In genomic region chr16:3562914-3563480, GRCh38 we compare ENCODE assay signal across 24 cellular contexts. TPM values are rescaled to one million over a fixed set of nuclear protein-coding genes. Genes with fewer than 3 reads are reported as not detected.
DNase-seq lines count a peak whose midpoint lies in the region; ATAC-seq, FAIRE-seq and TF ChIP-seq lines count a peak whose summit lies in the region.
"Had no signal": no experiment of that assay in that cellular context is flagged by ENCODE, and none has a peak within 500 bp of the region (broad histone marks: within the 10 kb centered on the region; RNA-seq: fewer than 3 reads in every experiment).

No MANE protein-coding gene starts in this region.

- H3K36me3 Mint-ChIP-seq in stimulated activated effector memory CD8-positive, alpha-beta T cell treated with anti-CD3 and anti-CD28 coated beads, Interleukin-12 subunit alpha, Interleukin-12 subunit beta, amount 100 ng/mL, for 72 hours: peaks cover 90% of the 10 kb centered on the region
- no peaks in the 10 kb centered on the region for H3K36me3 Mint-ChIP-seq in Calu3 (ENCODE audit: insufficient read depth, unreplicated experiment)
- H3K36me3 Mint-ChIP-seq: CD14-positive monocyte had no signal

- no peak overlapping the region for H3K4me2 ChIP-seq in A549
- H3K4me2 ChIP-seq: BLaER1 treated with 17β-estradiol and CSF1 and Interleukin-3, amounts not matched to agents 10 nM and 100 nM; GM23338 had no signal

- intact Hi-C loops in lower lobe of right lung (cut with DNase I): no loop called here
- intact Hi-C loops in Calu3 (cut with micrococcal nuclease; ENCODE audit: unreplicated experiment): no loop called here

- ATAC-seq in A549 (peak; percentile 19 to 30; a peak in 3 of 6 replicates), esophagus mucosa (peak; percentile 18), lower lobe of right lung (peak; percentile 12 to 16)
- ATAC-seq in stimulated activated effector memory CD8-positive, alpha-beta T cell treated with anti-CD3 and anti-CD28 coated beads, Interleukin-12 subunit alpha, Interleukin-12 subunit beta, amount 100 ng/mL, for 72 hours: peak; percentile 24
- ATAC-seq: GM23338 had no signal

- TF ChIP-seq POLR2A in A549 (IDR thresholded peaks at IDR 0.05; ENCODE audit: low read length): no peak
- no peak for TF ChIP-seq POLR2A in erythroblast (IDR thresholded peaks at IDR 0.05; ENCODE audit: low read length)

- H3K4me3 ChIP-seq in A549: no peak overlapping the region
- no peak overlapping the region for H3K4me3 ChIP-seq in lower lobe of right lung
- H3K4me3 ChIP-seq: BLaER1 treated with 17β-estradiol and CSF1 and Interleukin-3, amounts not matched to agents 10 nM and 100 nM; GM23338 had no signal

- H3K27me3 ChIP-seq in lower lobe of right lung (ENCODE audit: low read depth): no peaks in the 10 kb centered on the region
- H3K27me3 ChIP-seq: BLaER1 treated with 17β-estradiol and CSF1 and Interleukin-3, amounts not matched to agents 10 nM and 100 nM had no signal

- TF ChIP-seq CTCF in A549 (IDR thresholded peaks at IDR 0.05) (no peak), lower lobe of right lung (IDR thresholded peaks at IDR 0.05) (no peak), Calu3 (IDR thresholded peaks at IDR 0.05; ENCODE audit: unreplicated experiment) (no peak)

- H3K4me1 Mint-ChIP-seq in stimulated activated effector memory CD8-positive, alpha-beta T cell treated with anti-CD3 and anti-CD28 coated beads, Interleukin-12 subunit alpha, Interleukin-12 subunit beta, amount 100 ng/mL, for 72 hours: no peaks in the 10 kb centered on the region
- no peaks in the 10 kb centered on the region for H3K4me1 Mint-ChIP-seq in Calu3 (ENCODE audit: low read depth, unreplicated experiment)
- H3K4me1 Mint-ChIP-seq: B cell; CD14-positive monocyte; CD8-positive, alpha-beta memory T cell had no signal

- H3K4me3 Mint-ChIP-seq in stimulated activated effector memory CD8-positive, alpha-beta T cell treated with anti-CD3 and anti-CD28 coated beads, Interleukin-12 subunit alpha, Interleukin-12 subunit beta, amount 100 ng/mL, for 72 hours: no peak overlapping the region
- H3K4me3 Mint-ChIP-seq in Calu3 (ENCODE audit: low read depth, unreplicated experiment): no peak overlapping the region
- H3K4me3 Mint-ChIP-seq: B cell; CD14-positive monocyte; CD4-positive, alpha-beta T cell; CD8-positive, alpha-beta memory T cell; GM23338; H9; HFFc6 had no signal

- no peak overlapping the region for H3K27ac Mint-ChIP-seq in stimulated activated effector memory CD8-positive, alpha-beta T cell treated with anti-CD3 and anti-CD28 coated beads, Interleukin-12 subunit alpha, Interleukin-12 subunit beta, amount 100 ng/mL, for 72 hours
- H3K27ac Mint-ChIP-seq in Calu3 (ENCODE audit: unreplicated experiment): no peak overlapping the region
- H3K27ac Mint-ChIP-seq: B cell; CD14-positive monocyte; CD4-positive, alpha-beta T cell; GM23338; H9; HFFc6 had no signal

- DNase-seq in A549 (ENCODE audit: low read depth in 1 of 2, low spot score in 1 of 2) (no peak), lower lobe of right lung (no peak), Calu3 (no peak), NCI-H1048 (lab: John Stamatoyannopoulos, UW) (no peak), substantia nigra (lab: John Stamatoyannopoulos, UW) (no peak), erythroblast (lab: John Stamatoyannopoulos, UW) (no peak)
- DNase-seq in stimulated activated effector memory CD8-positive, alpha-beta T cell treated with anti-CD3 and anti-CD28 coated beads, Interleukin-12 subunit alpha, Interleukin-12 subunit beta, amount 100 ng/mL, for 72 hours (ENCODE audit: low spot score in 2 of 2): no peak
- DNase-seq: CD4-positive, alpha-beta T cell; DMS53; DMS79 treated with DMSO at 0.1 percent for 48 hours; GF-D8; H9; HFFc6 had no signal

- BruUV-seq in Calu3 (replicated peaks; lab: Mats Ljungman, UMichigan): no TSS peak

- H3K4me1 ChIP-seq in A549 (no peaks in the 10 kb centered on the region), lower lobe of right lung (no peaks in the 10 kb centered on the region)

- H3K27ac ChIP-seq in A549 (no peak overlapping the region), lower lobe of right lung (no peak overlapping the region), substantia nigra (ENCODE audit: low read depth, low read length, poor library complexity, severe bottlenecking) (no peak overlapping the region)
- H3K27ac ChIP-seq: BLaER1 treated with 17β-estradiol and CSF1 and Interleukin-3, amounts not matched to agents 10 nM and 100 nM had no signal

- H3K36me3 ChIP-seq in lower lobe of right lung: peaks cover 30% of the 10 kb centered on the region

- 76% methylated on average over 17 of the region's 29 CpGs for WGBS in A549 (ENCODE audit: missing lambda C conversion rate)

- POLR2A ChIA-PET in A549 (lab: Yijun Ruan, JAX): no interaction called here

- CTCF ChIA-PET in A549 (lab: Yijun Ruan, JAX): interaction anchor here (0.6 to 1.1 kb wide), 2 partner anchors 15 to 32 kb away, joined by 3 to 5 read pairs; no protein-coding TSS in a partner anchor
- CTCF ChIA-PET in Calu3 (lab: Charles Lee): no interaction called here

- H3K9me3 ChIP-seq in A549 (no peaks in the 10 kb centered on the region), lower lobe of right lung (no peaks in the 10 kb centered on the region)
- H3K9me3 ChIP-seq: BLaER1 treated with 17β-estradiol and CSF1 and Interleukin-3, amounts not matched to agents 10 nM and 100 nM had no signal

- FAIRE-seq in A549 (lab: Jason Lieb, UNC): no peak
- FAIRE-seq: GM12891, GM18507 had no signal

- no peak for TF ChIP-seq EP300 in A549 (IDR thresholded peaks at IDR 0.05)

- TF ChIP-seq RAD21 in A549 (conservative IDR thresholded peaks at IDR 0.05 in 1 of 2, IDR thresholded peaks at IDR 0.05 in 1 of 2): no peak

- H3K27me3 Mint-ChIP-seq in Calu3 (ENCODE audit: unreplicated experiment): no peaks in the 10 kb centered on the region
- H3K27me3 Mint-ChIP-seq: B cell; CD4-positive, alpha-beta T cell; CD8-positive, alpha-beta memory T cell had no signal

- H3K9me3 Mint-ChIP-seq in stimulated activated effector memory CD8-positive, alpha-beta T cell treated with anti-CD3 and anti-CD28 coated beads, Interleukin-12 subunit alpha, Interleukin-12 subunit beta, amount 100 ng/mL, for 72 hours: no peaks in the 10 kb centered on the region
- H3K9me3 Mint-ChIP-seq in Calu3 (ENCODE audit: low read depth, unreplicated experiment): no peaks in the 10 kb centered on the region
- H3K9me3 Mint-ChIP-seq: CD14-positive monocyte; CD4-positive, alpha-beta T cell; CD8-positive, alpha-beta memory T cell; GM23338; H9; HFFc6 had no signal

TF ChIP-seq in A549, 52 proteins besides CTCF, POLR2A, EP300 and RAD21 (continues in another document):
- TF ChIP-seq EHF (CRISPR knock-in tag; IDR thresholded peaks at IDR 0.05) (no peak), MAZ (IDR thresholded peaks at IDR 0.05; ENCODE audit: borderline replicate concordance, low read depth, low read length) (no peak), CBX8 (IDR thresholded peaks at IDR 0.05) (no peak), ESRRA (IDR thresholded peaks at IDR 0.05; ENCODE audit: borderline replicate concordance, low read length) (no peak), HDAC2 (IDR thresholded peaks at IDR 0.05) (no peak), RARB (CRISPR knock-in tag; IDR thresholded peaks at IDR 0.05) (no peak), KDM5A (IDR thresholded peaks at IDR 0.05) (no peak), CHD4 (IDR thresholded peaks at IDR 0.05; ENCODE audit: borderline replicate concordance) (no peak), HOXA7 (CRISPR knock-in tag; IDR thresholded peaks at IDR 0.05) (no peak), HMGXB4 (CRISPR knock-in tag; IDR thresholded peaks at IDR 0.05; ENCODE audit: borderline replicate concordance) (no peak), RNF2 (IDR thresholded peaks at IDR 0.05; ENCODE audit: borderline replicate concordance, low read depth) (no peak), FOSB (CRISPR knock-in tag; IDR thresholded peaks at IDR 0.05) (no peak)

RNA-seq across cellular contexts. Expression of gene NLRC3, which starts 14.2 kb away (rescaled TPM):
- polyA plus RNA-seq in A549 (2011; rRNA removed) (0.03 and 0.04 TPM in 2 replicates), A549 (2017; fragmentation: RNase III; extraction: RNeasy Plus Mini Kit Qiagen cat#74134 plus additional on column Dnase treatment) (0.03 TPM in 1 of 3 replicates, not detected in the others)
- polyA plus RNA-seq in A549 (2012; cell fraction: cytosol; rRNA removed): under 0.01 and 0.01 TPM in 2 replicates
- polyA plus RNA-seq in A549 (2012; cell fraction: nucleus; rRNA removed): 0.02 and 0.05 TPM in 2 replicates
- polyA minus RNA-seq in A549 (2011; rRNA and poly(A)+ RNA removed): 0.04 TPM in 1 of 2 replicates, not detected in the other
- total RNA-seq in esophagus mucosa (0.48 TPM), lower lobe of right lung (3.9 TPM), Calu3 (2022) (0.37 and 0.42 TPM in 2 replicates)
- total RNA-seq: G401, H4, HFFc6 had no signal
- polyA plus RNA-seq: AG04450 had no signal

RNA-seq across cellular contexts. Expression of gene SLX4, which starts 48.4 kb away (rescaled TPM):
- 3.0 and 4.2 TPM in 2 replicates for polyA plus RNA-seq in A549 (2011; rRNA removed)
- 2.1 and 2.7 TPM in 2 replicates for polyA plus RNA-seq in A549 (2012; cell fraction: cytosol; rRNA removed)
- 11.0 and 11.3 TPM in 2 replicates for polyA plus RNA-seq in A549 (2012; cell fraction: nucleus; rRNA removed)
- polyA plus RNA-seq in A549 (2017; fragmentation: RNase III; extraction: RNeasy Plus Mini Kit Qiagen cat#74134 plus additional on column Dnase treatment): 4.5 to 5.0 TPM (median 4.7 TPM) in 3 replicates
- 5.2 and 6.6 TPM in 2 replicates for polyA minus RNA-seq in A549 (2011; rRNA and poly(A)+ RNA removed)
- total RNA-seq in esophagus mucosa: 4.0 TPM
- 5.7 TPM for total RNA-seq in lower lobe of right lung
- total RNA-seq in Calu3 (2022): 15.9 and 18.2 TPM in 2 replicates
